8 cellular contexts compared by ENCODE assay signal in genomic region chr15:67149859-67150824, GRCh38.
A peak's percentile ranks its signal among the peaks of the same experiment; 100 is the strongest.
DNase-seq lines count a peak whose midpoint lies in the region; ATAC-seq and FAIRE-seq lines count a peak whose summit lies in the region.

No MANE protein-coding gene starts in this region.

- no peaks in the 10 kb centered on the region for H3K27me3 Mint-ChIP-seq in naive B cell

- H3K36me3 Mint-ChIP-seq in naive B cell, result no peaks in the 10 kb centered on the region

- peak overlapping the region in 5 of 8 donors; percentile 12 to 65 (median 26) for H3K4me3 Mint-ChIP-seq in naive B cell

- peak overlapping the region in 9 of 11 experiments; percentile 4 to 67 (median 36); a peak in 12 of 22 replicates for H3K9ac ChIP-seq in BLaER1 treated with 17β-estradiol and CSF1 and Interleukin-3, amounts not matched to agents 10 nM and 100 nM
- H3K9ac ChIP-seq in HUES64 (ENCODE audit: low read depth, low read length), result peak overlapping the region; percentile 50; the same call in 1 of the 2 replicates

- peaks cover 74 to 90% (median 75%) of the 10 kb centered on the region in 3 donors for H3K4me1 Mint-ChIP-seq in naive B cell

- H3K9me3 Mint-ChIP-seq in naive B cell, result no peaks in the 10 kb centered on the region

- H4K20me1 ChIP-seq in BLaER1 treated with 17β-estradiol and CSF1 and Interleukin-3, amounts not matched to agents 10 nM and 100 nM, result peaks cover 87 to 100% (median 98%) of the 10 kb centered on the region in 11 experiments

- H3K27me3 ChIP-seq in BLaER1 treated with 17β-estradiol and CSF1 and Interleukin-3, amounts not matched to agents 10 nM and 100 nM, result no peaks in the 10 kb centered on the region
- no peaks in the 10 kb centered on the region; the same call in 1 of the 2 replicates for H3K27me3 ChIP-seq in HUES64 (ENCODE audit: insufficient read depth, low read length)

- FAIRE-seq in urothelium cell line (lab: Jason Lieb, UNC), result no peak

- ATAC-seq in naive B cell (ENCODE audit: low read depth in 2 of 2) (no peak), GM21367 (IDR thresholded peaks at IDR 0.05; ENCODE audit: unreplicated experiment) (no peak), GM18907 (IDR thresholded peaks at IDR 0.05; ENCODE audit: unreplicated experiment) (no peak)

- H3K9me3 ChIP-seq in BLaER1 treated with 17β-estradiol and CSF1 and Interleukin-3, amounts not matched to agents 10 nM and 100 nM (replicated peaks in 1 of 11), result 0 out of 22 replicates have a peak, but pooled peaks cover 0 to 2% (median 0%) of the 10 kb centered on the region in 11 experiments
- no peaks in the 10 kb centered on the region for H3K9me3 ChIP-seq in HUES64 (ENCODE audit: insufficient read depth, low read depth, low read length)

- peak overlapping the region in 4 of 10 experiments; percentile 4 to 38 (median 14); a peak in 2 of 20 replicates for H3K4me3 ChIP-seq in BLaER1 treated with 17β-estradiol and CSF1 and Interleukin-3, amounts not matched to agents 10 nM and 100 nM
- peak overlapping the region; percentile 33 for H3K4me3 ChIP-seq in HUES64 (ENCODE audit: low read length)

- peak; percentile 47 to 57 for DNase-seq in activated CD4-positive, alpha-beta T cell treated with anti-CD3 and anti-CD28 coated beads for 4 hours
- DNase-seq in epidermal melanocyte (ENCODE audit: insufficient read length, low spot score) (peak; percentile 42), naive B cell (no peak), urothelium cell line (ENCODE audit: low spot score) (peak; percentile 94)

- peak overlapping the region in 10 of 11 experiments; percentile 42 to 83 (median 78); a peak in 20 of 22 replicates for H3K27ac ChIP-seq in BLaER1 treated with 17β-estradiol and CSF1 and Interleukin-3, amounts not matched to agents 10 nM and 100 nM
- peak overlapping the region; percentile 87 for H3K27ac ChIP-seq in HUES64 (ENCODE audit: low read depth, low read length)

- WGBS in HUES64, result 9% methylated on average over 16 of the region's 16 CpGs

- H3K36me3 ChIP-seq in BLaER1 treated with 17β-estradiol and CSF1 and Interleukin-3, amounts not matched to agents 10 nM and 100 nM, result peaks cover 0 to 42% (median 30%) of the 10 kb centered on the region in 11 experiments; a peak in 19 of 22 replicates
- no peaks in the 10 kb centered on the region for H3K36me3 ChIP-seq in HUES64 (ENCODE audit: insufficient read depth, low read length)

- peak overlapping the region; percentile 79 to 90 (median 85) for H3K4me2 ChIP-seq in BLaER1 treated with 17β-estradiol and CSF1 and Interleukin-3, amounts not matched to agents 10 nM and 100 nM

- peak overlapping the region in 5 of 6 donors; percentile 13 to 94 (median 86) for H3K27ac Mint-ChIP-seq in naive B cell

- H3K4me1 ChIP-seq in BLaER1 treated with 17β-estradiol and CSF1 and Interleukin-3, amounts not matched to agents 10 nM and 100 nM, result peaks cover 92 to 100% (median 95%) of the 10 kb centered on the region in 10 experiments
- peaks cover 70% of the 10 kb centered on the region for H3K4me1 ChIP-seq in HUES64 (ENCODE audit: insufficient read depth, low read length)
